Comparison of ENCODE assay signal across 32 cellular contexts in genomic region chr4:15299627-15300026, GRCh38.
"Had no signal": no experiment of that assay in that cellular context is flagged by ENCODE, and none has a peak within 500 bp of the region (broad histone marks: within the 10 kb centered on the region; RNA-seq: fewer than 3 reads in every experiment).

No MANE protein-coding gene starts in this region.

- H3K27me3 ChIP-seq: adrenal gland, ascending aorta, body of pancreas, brain microvascular endothelial cell, breast epithelium, cardiac muscle cell had no signal

- H3K27ac ChIP-seq: adrenal gland, ascending aorta, body of pancreas, brain microvascular endothelial cell, breast epithelium, cardiac muscle cell had no signal

- H3K4me3 ChIP-seq: adrenal gland, ascending aorta, body of pancreas, breast epithelium, cardiac muscle cell had no signal

- H3K36me3 ChIP-seq: adrenal gland, ascending aorta, brain microvascular endothelial cell, breast epithelium, cardiac muscle cell had no signal

- ATAC-seq: activated naive CD4-positive, alpha-beta T cell treated with anti-CD3 and anti-CD28 coated beads, Interleukin-2, amount 50 U/mL, for 72 hours; activated naive CD8-positive, alpha-beta T cell treated with anti-CD3 and anti-CD28 coated beads, Interleukin-2, amount 50 U/mL, for 24 hours; activated T-cell treated with anti-CD3 and anti-CD28 coated beads, Interleukin-2, amount 50 U/mL, for 4 hours; activated T-cell treated with anti-CD3 and anti-CD28 coated beads, Interleukin-2, amount 50 U/mL, for 72 hours; activated T-helper 17 cell treated with anti-CD3 and anti-CD28 coated beads, Interleukin-2, amount 50 U/mL, for 72 hours; body of pancreas had no signal

- DNase-seq: activated effector memory CD4-positive, alpha-beta T cell treated with anti-CD3 and anti-CD28 coated beads, Interleukin-2, amount 50 U/mL, for 16 hours; activated effector memory CD4-positive, alpha-beta T cell treated with Interleukin-2 at 50 U/mL for 16 hours; activated gamma-delta T cell; activated gamma-delta T cell treated with Interleukin-2 at 50 U/mL for 16 hours; activated naive CD4-positive, alpha-beta T cell; activated naive CD4-positive, alpha-beta T cell treated with anti-CD3 and anti-CD28 coated beads for 36 hours; activated naive CD4-positive, alpha-beta T cell treated with anti-CD3 and anti-CD28 coated beads, Interleukin-2, amount 10 ng/mL, durations not matched to agents 7 days and 5 days; activated naive CD4-positive, alpha-beta T cell treated with anti-CD3 and anti-CD28 coated beads, Interleukin-2, amount 50 U/mL, for 16 hours; activated naive CD4-positive, alpha-beta T cell treated with Interleukin-2 at 50 U/mL for 16 hours; activated naive CD8-positive, alpha-beta T cell treated with anti-CD3 and anti-CD28 coated beads for 36 hours; activated naive CD8-positive, alpha-beta T cell treated with anti-CD3 and anti-CD28 coated beads, Interleukin-2, amount 10 ng/mL, durations not matched to agents 7 days and 5 days; activated naive CD8-positive, alpha-beta T cell treated with anti-CD3 and anti-CD28 coated beads, Interleukin-2, amount 50 U/mL, for 24 hours; activated T-cell treated with anti-CD3 and anti-CD28 coated beads, Interleukin-2, amount 50 U/mL, for 24 hours; activated T-cell treated with anti-CD3 and anti-CD28 coated beads, Interleukin-2, amount 50 U/mL, for 4 hours; activated T-cell treated with anti-CD3 and anti-CD28 coated beads, Interleukin-2, amount 50 U/mL, for 48 hours; activated T-cell treated with anti-CD3 and anti-CD28 coated beads, Interleukin-2, amount 50 U/mL, for 72 hours; adrenal gland; amniotic stem cell; amygdala; anterior cingulate cortex; aorta; body of pancreas; brain microvascular endothelial cell; caudate nucleus; central memory CD4-positive, alpha-beta T cell; cerebellar nuclear complex had no signal

- H3K4me1 ChIP-seq: adrenal gland, body of pancreas, breast epithelium had no signal

- H3K9me3 ChIP-seq: adrenal gland, ascending aorta, body of pancreas, breast epithelium had no signal

- FAIRE-seq: astrocyte had no signal
